Comparison of ENCODE assay signal across 23 cellular contexts in genomic region chr5:124333295-124333979, GRCh38.
"Had no signal": no experiment of that assay in that cellular context is flagged by ENCODE, and none has a peak within 500 bp of the region (broad histone marks: within the 10 kb centered on the region; RNA-seq: fewer than 3 reads in every experiment).

No MANE protein-coding gene starts in this region.

- FAIRE-seq: RCC 7860 had no signal

- H3K27ac ChIP-seq: HL-60, SJSA1, SK-N-MC had no signal

- H3K27me3 ChIP-seq: SJSA1 had no signal

- ATAC-seq: T-cell had no signal

- DNase-seq: KBM-7, MV-4-11, NCI-H1092, NCI-H1417, NCI-H1436 treated with DMSO at 0.1 percent for 48 hours, NCI-H1694, NCI-H187 treated with DMSO at 0.1 percent for 48 hours, NCI-H2029 treated with DMSO at 0.1 percent for 48 hours, NCI-H2171 treated with DMSO at 0.1 percent for 48 hours, NCI-H226, NCI-H446, NCI-H510A, NCI-H524 treated with DMSO at 0.1 percent for 48 hours, NCI-H69, NCI-H774, Right ventricle myocardium superior, RPMI8226, SIG-M5, T-cell had no signal

- H3K9me3 ChIP-seq: SJSA1 had no signal

- H3K36me3 ChIP-seq: SJSA1 had no signal

- H3K4me3 ChIP-seq: SJSA1, SK-N-MC had no signal

- H3K4me1 ChIP-seq: SJSA1 had no signal
